ENCODE assay signal across 8 cellular contexts in genomic region chr20:651713-652610, GRCh38. TPM values are rescaled to one million over a fixed set of nuclear protein-coding genes. Genes with fewer than 3 reads are reported as not detected.
DNase-seq lines count a peak whose midpoint lies in the region; ATAC-seq, FAIRE-seq and TF ChIP-seq lines count a peak whose summit lies in the region.

No MANE protein-coding gene starts in this region.

- no peak for FAIRE-seq in bronchial epithelial cell (lab: Jason Lieb, UNC)

- ATAC-seq in HG03108 (IDR thresholded peaks at IDR 0.05; ENCODE audit: unreplicated experiment): no peak
- ATAC-seq in GM19463 (IDR thresholded peaks at IDR 0.05; ENCODE audit: unreplicated experiment): no peak

- H3K27me3 ChIP-seq in BLaER1 (no peaks in the 10 kb centered on the region), MG63 (no peaks in the 10 kb centered on the region), bronchial epithelial cell (ENCODE audit: control insufficient read depth, insufficient read depth, low read length) (no peaks in the 10 kb centered on the region)

- TF ChIP-seq CTCF in bronchial epithelial cell (IDR thresholded peaks at IDR 0.05; ENCODE audit: insufficient read depth, low read length, severe bottlenecking): no peak
- no peak for TF ChIP-seq CTCF in mesothelial cell of epicardium (IDR thresholded peaks at IDR 0.05; ENCODE audit: unreplicated experiment)

- peak overlapping the region; percentile 96 for H3K4me2 ChIP-seq in BLaER1

- no peaks in the 10 kb centered on the region for H3K9me3 Mint-ChIP-seq in mesothelial cell of epicardium

- H3K27me3 Mint-ChIP-seq in mesothelial cell of epicardium (ENCODE audit: low read depth): no peaks in the 10 kb centered on the region

- H4K20me1 ChIP-seq in BLaER1: no peaks in the 10 kb centered on the region

- peak overlapping the region; percentile 31 for H3K27ac Mint-ChIP-seq in mesothelial cell of epicardium

- DNase-seq in MG63 (no peak), bronchial epithelial cell (ENCODE audit: low read depth) (no peak), mesothelial cell of epicardium (ENCODE audit: low spot score in 2 of 2, unreplicated experiment in 2 of 2) (no peak), GM19238 (ENCODE audit: insufficient read length, low spot score) (no peak), NCI-H2107 (lab: John Stamatoyannopoulos, UW) (no peak)

- H3K9me3 ChIP-seq in BLaER1: no peaks in the 10 kb centered on the region
- H3K9me3 ChIP-seq in MG63: no peaks in the 10 kb centered on the region

- peaks cover 28% of the 10 kb centered on the region for H3K36me3 Mint-ChIP-seq in mesothelial cell of epicardium

- H3K27ac ChIP-seq in BLaER1: no peak overlapping the region

- H3K4me1 ChIP-seq in BLaER1: peaks cover 20% of the 10 kb centered on the region

- peak overlapping the region; percentile 70 for H3K4me3 Mint-ChIP-seq in mesothelial cell of epicardium

- H3K4me3 ChIP-seq in BLaER1 (peak overlapping the region; percentile 72), MG63 (peak overlapping the region; percentile 76), bronchial epithelial cell (ENCODE audit: low read depth, low read length) (peak overlapping the region; percentile 88)

- H3K36me3 ChIP-seq in BLaER1: peaks cover 18% of the 10 kb centered on the region
- peaks cover 26% of the 10 kb centered on the region for H3K36me3 ChIP-seq in MG63
- H3K36me3 ChIP-seq in bronchial epithelial cell (ENCODE audit: control insufficient read depth, insufficient read depth, low read length): peaks cover 35% of the 10 kb centered on the region

- H3K4me1 Mint-ChIP-seq in mesothelial cell of epicardium: peaks cover 18% of the 10 kb centered on the region

- peak overlapping the region; percentile 78; the same call in 1 of the 2 replicates for H3K9ac ChIP-seq in BLaER1

RNA-seq across cellular contexts. Expression of gene SRXN1, which starts 1.0 kb away (rescaled TPM):
- total RNA-seq in MG63 (2014; rRNA removed; shearing (Covaris generic); ENCODE audit: low replicate concordance): 57.8 and 80.0 TPM in 2 replicates
- total RNA-seq in bronchial epithelial cell: 99.5 and 146 TPM in 2 replicates
- 13.3 to 13.6 TPM (median 13.5 TPM) in 3 replicates for total RNA-seq in mesothelial cell of epicardium

RNA-seq across cellular contexts. Expression of gene SCRT2, which starts 23.6 kb away (rescaled TPM):
- not detected in 2 replicates for total RNA-seq in MG63 (2014; rRNA removed; shearing (Covaris generic); ENCODE audit: low replicate concordance)
- total RNA-seq in bronchial epithelial cell (not detected in 2 replicates), mesothelial cell of epicardium (not detected in 3 replicates)

RNA-seq across cellular contexts. Expression of gene TCF15, which starts 41.9 kb away (rescaled TPM):
- 0.42 TPM in 1 of 2 replicates, not detected in the other for total RNA-seq in MG63 (2014; rRNA removed; shearing (Covaris generic); ENCODE audit: low replicate concordance)
- total RNA-seq in bronchial epithelial cell (not detected in 2 replicates), mesothelial cell of epicardium (0.74 to 0.90 TPM (median 0.75 TPM) in 3 replicates)
